ENCODE assay signal across 5 cellular contexts in genomic region chr5:70041411-70041810, GRCh38. TPM values are rescaled to one million over a fixed set of nuclear protein-coding genes. Genes with fewer than 3 reads are reported as not detected.
DNase-seq lines count a peak whose midpoint lies in the region; ATAC-seq, FAIRE-seq and TF ChIP-seq lines count a peak whose summit lies in the region.
"Not testable (repeated sequence)": the region's sequence is repeated elsewhere in the genome, so short reads cannot be mapped to it uniquely, and the experiment has no call there.

No MANE protein-coding gene starts in this region.

- FAIRE-seq in A549 (lab: Jason Lieb, UNC); K562 (lab: Jason Lieb, UNC); HepG2 (lab: Jason Lieb, UNC): not testable (repeated sequence)

- intact Hi-C loops in HCT116 (cut with micrococcal nuclease); K562 (cut with micrococcal nuclease); HepG2 (cut with micrococcal nuclease; ENCODE audit: unreplicated experiment): not testable (repeated sequence)

- not testable (repeated sequence) for H3K36me3 ChIP-seq in HCT116 (ENCODE audit: control insufficient read depth in 1 of 2, insufficient read depth in 2 of 2, low read length in 2 of 2); K562 (ENCODE audit: control insufficient read depth, insufficient read depth, low read length); HepG2 (replicated peaks in 1 of 2; ENCODE audit: control insufficient read depth in 1 of 2, insufficient read depth in 2 of 2, low read length in 2 of 2)

- not testable (repeated sequence) for TF ChIP-seq CTCF in A549 (IDR thresholded peaks at IDR 0.05); HCT116 (IDR thresholded peaks at IDR 0.05 in 2 of 3, conservative IDR thresholded peaks at IDR 0.05 in 1 of 3; ENCODE audit: borderline replicate concordance in 1 of 3, insufficient read depth in 1 of 3, low read depth in 2 of 3, low read length in 2 of 3); K562 (IDR thresholded peaks at IDR 0.05 in 2 of 3, conservative IDR thresholded peaks at IDR 0.05 in 1 of 3; ENCODE audit: insufficient read depth in 2 of 3, low read depth in 1 of 3, low read length in 3 of 3); HepG2 (CRISPR knock-in tag; IDR thresholded peaks at IDR 0.05)

- H3K9me2 ChIP-seq in HCT116 (ENCODE audit: insufficient read depth), result not testable (repeated sequence)

- not testable (repeated sequence) for BruUV-seq in HCT116 (replicated peaks; lab: Mats Ljungman, UMichigan); K562 (replicated peaks; lab: Mats Ljungman, UMichigan); HepG2 (replicated peaks; lab: Mats Ljungman, UMichigan)

- not testable (repeated sequence) for H2AFZ ChIP-seq in HCT116 (ENCODE audit: low read depth, low read length, poor library complexity, severe bottlenecking); K562 (ENCODE audit: low read depth, low read length); HepG2 (ENCODE audit: low read length)

- H4K20me1 ChIP-seq in HCT116 (ENCODE audit: insufficient read depth); K562 (replicated peaks; ENCODE audit: control insufficient read depth, insufficient read depth, low read length); HepG2 (ENCODE audit: insufficient read depth, low read length): not testable (repeated sequence)

- POLR2A ChIA-PET in A549 (lab: Yijun Ruan, JAX); HCT116 (lab: Charles Lee); K562 (lab: Yijun Ruan, JAX); HepG2 (lab: Yijun Ruan, JAX): not testable (repeated sequence)

- H3K4me1 ChIP-seq in A549; HCT116 (ENCODE audit: control insufficient read depth in 1 of 2, insufficient read depth in 2 of 2, low read length in 2 of 2); K562 (replicated peaks in 1 of 2; ENCODE audit: control insufficient read depth in 2 of 2, insufficient read depth in 2 of 2, low read length in 2 of 2); HepG2 (ENCODE audit: insufficient read depth, low read length): not testable (repeated sequence)

- not testable (repeated sequence) for TF ChIP-seq POLR2A in A549 (IDR thresholded peaks at IDR 0.05; ENCODE audit: low read length); HCT116 (IDR thresholded peaks at IDR 0.05; ENCODE audit: borderline replicate concordance, extremely low read depth, insufficient read depth, insufficient read length); K562 (conservative IDR thresholded peaks at IDR 0.05); HepG2 (IDR thresholded peaks at IDR 0.05; ENCODE audit: insufficient read depth in 1 of 2, low read depth in 2 of 2, low read length in 2 of 2)

- H3K4me2 ChIP-seq in A549; HCT116 (ENCODE audit: low read length); K562 (ENCODE audit: insufficient read depth, low read length); HepG2 (ENCODE audit: low read depth, low read length): not testable (repeated sequence)

- H3K9ac ChIP-seq in HCT116 (ENCODE audit: low read length); K562 (ENCODE audit: insufficient read depth in 1 of 2, low read depth in 2 of 2, low read length in 2 of 2); HepG2 (ENCODE audit: insufficient read depth, low read depth, low read length): not testable (repeated sequence)

- not testable (repeated sequence) for H3K27ac ChIP-seq in A549; HCT116 (ENCODE audit: low read depth, low read length); K562 (ENCODE audit: extremely low read depth, low read depth, low read length); HepG2 (ENCODE audit: extremely low read length, insufficient read depth, low read length)

- RAD21 ChIA-PET in HCT116 (lab: Charles Lee; ENCODE audit: low non-redundant PET in 1 of 2, low total read pairs in 2 of 2, uncharacterized antibody in 2 of 2, unreplicated experiment in 2 of 2), result not testable (repeated sequence)

- not testable (repeated sequence) for H3K9me3 ChIP-seq in A549; HCT116 (ENCODE audit: control insufficient read depth in 1 of 2, insufficient read depth in 1 of 2, low read depth in 1 of 2, low read length in 2 of 2); K562 (replicated peaks; ENCODE audit: control insufficient read depth, insufficient read depth, low read depth, low read length); HepG2 (ENCODE audit: low read length)

- H3K27me3 ChIP-seq in HCT116 (ENCODE audit: insufficient read depth, low read length); K562 (ENCODE audit: control insufficient read depth in 2 of 2, insufficient read depth in 2 of 2, low read length in 2 of 2); HepG2 (ENCODE audit: control insufficient read depth in 1 of 2, insufficient read depth in 2 of 2, low read length in 2 of 2): not testable (repeated sequence)

- ATAC-seq in A549, result peak; percentile 89 to 95; a peak in 5 of 6 replicates
- ATAC-seq in HCT116, result peak; percentile 70; the same call in 1 of the 2 replicates
- peak; percentile 43; the same call in 1 of the 3 replicates for ATAC-seq in SK-N-SH treated with all-trans-retinoic acid at 6 μM for 48 hours
- peak; percentile 61 for ATAC-seq in K562
- ATAC-seq in HepG2, result 0 out of 3 replicates have a peak, but pooled peaks have one; percentile 32

- TF ChIP-seq EP300 in A549 (IDR thresholded peaks at IDR 0.05); K562 (IDR thresholded peaks at IDR 0.05; ENCODE audit: low read length); HepG2 (IDR thresholded peaks at IDR 0.05; ENCODE audit: low read depth in 2 of 2, low read length in 2 of 2); HepG2 (CRISPR knock-in tag; IDR thresholded peaks at IDR 0.05; ENCODE audit: borderline replicate concordance): not testable (repeated sequence)

- H3K9me1 ChIP-seq in K562 (ENCODE audit: control insufficient read depth, insufficient read depth, low read length), result not testable (repeated sequence)

- not testable (repeated sequence) for H3K4me3 ChIP-seq in A549; HCT116 (replicated peaks in 1 of 2; ENCODE audit: low read depth in 1 of 2, low read length in 2 of 2); K562; HepG2 (replicated peaks in 1 of 3; ENCODE audit: insufficient read depth in 1 of 3, low read depth in 2 of 3, low read length in 3 of 3)

- H3K79me2 ChIP-seq in HCT116 (ENCODE audit: insufficient read depth, low read length); K562 (ENCODE audit: control insufficient read depth, insufficient read depth, low read length); HepG2 (ENCODE audit: insufficient read depth, low read length): not testable (repeated sequence)

- not testable (repeated sequence) for DNase-seq in A549 (ENCODE audit: low read depth in 1 of 2, low spot score in 1 of 2); HCT116 (ENCODE audit: low read depth, low spot score); K562 (ENCODE audit: extremely low read depth in 1 of 4, low spot score in 3 of 4); HepG2 (ENCODE audit: low spot score)

- in situ Hi-C loops in K562 (cut with MboI); HepG2 (cut with HindIII; ENCODE audit: extremely low pct_ligation_motif_present, low pct_unique_long_range_greater_than_20kb): not testable (repeated sequence)

- CTCF ChIA-PET in A549 (lab: Yijun Ruan, JAX); HCT116 (lab: Charles Lee); K562 (lab: Yijun Ruan, JAX; ENCODE audit: low intra/inter-chr PET ratio); HepG2 (lab: Yijun Ruan, JAX; ENCODE audit: low intra/inter-chr PET ratio, low total read pairs): not testable (repeated sequence)

- not testable (repeated sequence) for TF ChIP-seq RAD21 in A549 (conservative IDR thresholded peaks at IDR 0.05 in 1 of 2, IDR thresholded peaks at IDR 0.05 in 1 of 2); HCT116 (IDR thresholded peaks at IDR 0.05; ENCODE audit: low read depth); K562 (CRISPR knock-in tag; conservative IDR thresholded peaks at IDR 0.05 in 1 of 2, IDR thresholded peaks at IDR 0.05 in 1 of 2); HepG2 (CRISPR knock-in tag; IDR thresholded peaks at IDR 0.05)

RNA-seq across cellular contexts. Expression of gene SMN2, which starts 8.1 kb away (rescaled TPM):
- polyA plus RNA-seq in A549 (2011; rRNA removed) (78.0 and 82.5 TPM in 2 replicates), A549 (2017; fragmentation: RNase III; extraction: RNeasy Plus Mini Kit Qiagen cat#74134 plus additional on column Dnase treatment) (36.7 to 38.4 TPM (median 37.5 TPM) in 3 replicates), K562 (2011; rRNA removed) (43.5 and 68.5 TPM in 2 replicates), K562 (2014; fragmentation: Illumina TruSeq; extraction: Trizol) (78.9 and 136 TPM in 2 replicates), K562 (2014; fragmentation: Nextera tagmentation; extraction: Ambion mirVana) (10 to 100 TPM; 31.5 to 55.2 TPM), K562 (2014; rRNA removed) (37.6 and 40.5 TPM in 2 replicates), HepG2 (2011; rRNA removed) (42.7 and 53.8 TPM in 2 replicates)
- polyA plus RNA-seq in A549 (2012; cell fraction: cytosol; rRNA removed), result 32.6 and 38.9 TPM in 2 replicates
- polyA plus RNA-seq in A549 (2012; cell fraction: nucleus; rRNA removed), result 18.2 and 39.2 TPM in 2 replicates
- polyA minus RNA-seq in A549 (2011; rRNA and poly(A)+ RNA removed), result 45.2 and 49.3 TPM in 2 replicates
- total RNA-seq in HCT116 (2021; ENCODE audit: unreplicated experiment) (132 TPM), K562 (2014; rRNA removed) (36.4 and 41.2 TPM in 2 replicates), K562 (2014; rRNA removed; fragmentation: Illumina TruSeq; extraction: Trizol) (46.3 and 49.0 TPM in 2 replicates), K562 (2015; rRNA removed; fragmentation: Illumina TruSeq; extraction: Trizol) (53.3 and 59.5 TPM in 2 replicates), K562 (2021) (77.9 and 81.8 TPM in 2 replicates), HepG2 (2016; rRNA removed; fragmentation: Illumina TruSeq; extraction: Trizol) (80.4 and 91.9 TPM in 2 replicates)
- polyA plus RNA-seq in HCT116 (2012), result 37.1 and 63.6 TPM in 2 replicates
- total RNA-seq in K562 (2011; cell fraction: chromatin; rRNA removed; ENCODE audit: low replicate concordance), result 58.7 and 123 TPM in 2 replicates
- 23.3 and 25.8 TPM in 2 replicates for total RNA-seq in K562 (2011; cell fraction: nucleolus; rRNA removed)
- 52.4 and 76.7 TPM in 2 replicates for total RNA-seq in K562 (2011; cell fraction: nucleoplasm; rRNA removed)
- polyA plus RNA-seq in K562 (2011; cell fraction: cytosol; rRNA removed), result 26.0 and 34.4 TPM in 2 replicates
- polyA plus RNA-seq in K562 (2011; cell fraction: nucleus; rRNA removed), result 51.4 and 51.7 TPM in 2 replicates
- polyA plus RNA-seq in K562 (2012), result 37.3 and 48.1 TPM in 2 replicates
- 28.5 and 30.2 TPM in 2 replicates for polyA minus RNA-seq in K562 (2011; rRNA and poly(A)+ RNA removed)
- 2.3 and 15.9 TPM in 2 replicates for polyA minus RNA-seq in K562 (2011; cell fraction: cytosol; rRNA and poly(A)+ RNA removed)
- 20.0 and 21.4 TPM in 2 replicates for polyA minus RNA-seq in K562 (2011; cell fraction: nucleus; rRNA and poly(A)+ RNA removed)
- total RNA-seq in HepG2 (2016; cell fraction: cytosol; rRNA removed; fragmentation: Illumina TruSeq; extraction: Trizol; ENCODE audit: low read depth), result 21.1 and 23.2 TPM in 2 replicates
- 90.2 and 98.4 TPM in 2 replicates for total RNA-seq in HepG2 (2016; cell fraction: insoluble cytoplasmic fraction; rRNA removed; fragmentation: Illumina TruSeq; extraction: Trizol)
- 28.5 and 39.8 TPM in 2 replicates for total RNA-seq in HepG2 (2016; cell fraction: membrane; rRNA removed; fragmentation: Illumina TruSeq; extraction: Trizol)
- 43.2 and 48.0 TPM in 2 replicates for total RNA-seq in HepG2 (2016; cell fraction: nucleus; rRNA removed; fragmentation: Illumina TruSeq; extraction: Trizol)
- polyA plus RNA-seq in HepG2 (2011; cell fraction: cytosol; rRNA removed), result 24.6 and 41.6 TPM in 2 replicates
- 23.5 and 53.8 TPM in 2 replicates for polyA plus RNA-seq in HepG2 (2011; cell fraction: nucleus; rRNA removed)
- polyA plus RNA-seq in HepG2 (2012), result 41.3 and 45.6 TPM in 2 replicates
- polyA plus RNA-seq in HepG2 (2016; cell fraction: cytosol; fragmentation: Illumina TruSeq; extraction: Trizol; ENCODE audit: low read depth), result 6.9 and 11.8 TPM in 2 replicates
- polyA plus RNA-seq in HepG2 (2016; cell fraction: insoluble cytoplasmic fraction; fragmentation: Illumina TruSeq; extraction: Trizol; ENCODE audit: low read depth), result 121 and 123 TPM in 2 replicates
- polyA plus RNA-seq in HepG2 (2016; cell fraction: membrane; fragmentation: Illumina TruSeq; extraction: Trizol; ENCODE audit: low read depth), result 12.6 and 20.7 TPM in 2 replicates
- 67.3 and 77.4 TPM in 2 replicates for polyA plus RNA-seq in HepG2 (2016; cell fraction: nucleus; fragmentation: Illumina TruSeq; extraction: Trizol; ENCODE audit: insufficient read depth, low read depth)
- polyA minus RNA-seq in HepG2 (2011; rRNA and poly(A)+ RNA removed; ENCODE audit: low replicate concordance), result 81.2 and 126 TPM in 2 replicates
- 22.9 and 23.7 TPM in 2 replicates for polyA minus RNA-seq in HepG2 (2011; cell fraction: cytosol; rRNA and poly(A)+ RNA removed)
- 72.4 and 79.4 TPM in 2 replicates for polyA minus RNA-seq in HepG2 (2011; cell fraction: nucleus; rRNA and poly(A)+ RNA removed)

RNA-seq across cellular contexts. Expression of gene SERF1B, which starts 16.4 kb away (rescaled TPM):
- polyA plus RNA-seq in A549 (2011; rRNA removed) (52.3 and 75.0 TPM in 2 replicates), A549 (2017; fragmentation: RNase III; extraction: RNeasy Plus Mini Kit Qiagen cat#74134 plus additional on column Dnase treatment) (73.4 to 76.1 TPM (median 75.4 TPM) in 3 replicates), K562 (2011; rRNA removed) (14.3 and 26.8 TPM in 2 replicates), K562 (2014; fragmentation: Illumina TruSeq; extraction: Trizol) (23.1 and 27.8 TPM in 2 replicates), K562 (2014; fragmentation: Nextera tagmentation; extraction: Ambion mirVana) (10 to 100 TPM; 29.0 to 37.9 TPM), K562 (2014; rRNA removed) (32.5 and 42.4 TPM in 2 replicates), HepG2 (2011; rRNA removed) (21.2 and 25.1 TPM in 2 replicates)
- polyA plus RNA-seq in A549 (2012; cell fraction: cytosol; rRNA removed), result 37.1 and 47.4 TPM in 2 replicates
- polyA plus RNA-seq in A549 (2012; cell fraction: nucleus; rRNA removed), result 11.4 and 19.6 TPM in 2 replicates
- polyA minus RNA-seq in A549 (2011; rRNA and poly(A)+ RNA removed), result 7.1 and 9.9 TPM in 2 replicates
- total RNA-seq in HCT116 (2021; ENCODE audit: unreplicated experiment) (26.4 TPM), K562 (2014; rRNA removed) (31.6 and 34.6 TPM in 2 replicates), K562 (2014; rRNA removed; fragmentation: Illumina TruSeq; extraction: Trizol) (20.2 and 29.4 TPM in 2 replicates), K562 (2015; rRNA removed; fragmentation: Illumina TruSeq; extraction: Trizol) (24.1 and 27.3 TPM in 2 replicates), K562 (2021) (16.1 and 19.6 TPM in 2 replicates), HepG2 (2016; rRNA removed; fragmentation: Illumina TruSeq; extraction: Trizol) (47.3 and 53.5 TPM in 2 replicates)
- polyA plus RNA-seq in HCT116 (2012), result 14.4 and 27.5 TPM in 2 replicates
- total RNA-seq in K562 (2011; cell fraction: chromatin; rRNA removed; ENCODE audit: low replicate concordance), result 14.3 and 17.5 TPM in 2 replicates
- total RNA-seq in K562 (2011; cell fraction: nucleolus; rRNA removed), result 7.6 and 9.5 TPM in 2 replicates
- total RNA-seq in K562 (2011; cell fraction: nucleoplasm; rRNA removed), result 13.6 and 16.6 TPM in 2 replicates
- 6.6 and 9.7 TPM in 2 replicates for polyA plus RNA-seq in K562 (2011; cell fraction: cytosol; rRNA removed)
- polyA plus RNA-seq in K562 (2011; cell fraction: nucleus; rRNA removed), result 11.5 and 13.8 TPM in 2 replicates
- polyA plus RNA-seq in K562 (2012), result 17.9 and 27.6 TPM in 2 replicates
- 5.9 and 7.3 TPM in 2 replicates for polyA minus RNA-seq in K562 (2011; rRNA and poly(A)+ RNA removed)
- 3.9 and 8.0 TPM in 2 replicates for polyA minus RNA-seq in K562 (2011; cell fraction: cytosol; rRNA and poly(A)+ RNA removed)
- polyA minus RNA-seq in K562 (2011; cell fraction: nucleus; rRNA and poly(A)+ RNA removed), result 3.9 and 5.6 TPM in 2 replicates
- total RNA-seq in HepG2 (2016; cell fraction: cytosol; rRNA removed; fragmentation: Illumina TruSeq; extraction: Trizol; ENCODE audit: low read depth), result 85.0 and 123 TPM in 2 replicates
- total RNA-seq in HepG2 (2016; cell fraction: insoluble cytoplasmic fraction; rRNA removed; fragmentation: Illumina TruSeq; extraction: Trizol), result 49.3 and 50.2 TPM in 2 replicates
- total RNA-seq in HepG2 (2016; cell fraction: membrane; rRNA removed; fragmentation: Illumina TruSeq; extraction: Trizol), result 86.4 and 99.3 TPM in 2 replicates
- total RNA-seq in HepG2 (2016; cell fraction: nucleus; rRNA removed; fragmentation: Illumina TruSeq; extraction: Trizol), result 17.7 and 19.8 TPM in 2 replicates
- 17.1 and 25.6 TPM in 2 replicates for polyA plus RNA-seq in HepG2 (2011; cell fraction: cytosol; rRNA removed)
- polyA plus RNA-seq in HepG2 (2011; cell fraction: nucleus; rRNA removed), result 8.3 and 9.8 TPM in 2 replicates
- polyA plus RNA-seq in HepG2 (2012), result 23.9 and 40.7 TPM in 2 replicates
- 124 and 190 TPM in 2 replicates for polyA plus RNA-seq in HepG2 (2016; cell fraction: cytosol; fragmentation: Illumina TruSeq; extraction: Trizol; ENCODE audit: low read depth)
- 57.0 and 61.3 TPM in 2 replicates for polyA plus RNA-seq in HepG2 (2016; cell fraction: insoluble cytoplasmic fraction; fragmentation: Illumina TruSeq; extraction: Trizol; ENCODE audit: low read depth)
- polyA plus RNA-seq in HepG2 (2016; cell fraction: membrane; fragmentation: Illumina TruSeq; extraction: Trizol; ENCODE audit: low read depth), result 82.2 and 116 TPM in 2 replicates
- 46.3 and 50.0 TPM in 2 replicates for polyA plus RNA-seq in HepG2 (2016; cell fraction: nucleus; fragmentation: Illumina TruSeq; extraction: Trizol; ENCODE audit: insufficient read depth, low read depth)
- polyA minus RNA-seq in HepG2 (2011; rRNA and poly(A)+ RNA removed; ENCODE audit: low replicate concordance), result 8.1 and 9.2 TPM in 2 replicates
- 6.5 and 7.6 TPM in 2 replicates for polyA minus RNA-seq in HepG2 (2011; cell fraction: cytosol; rRNA and poly(A)+ RNA removed)
- polyA minus RNA-seq in HepG2 (2011; cell fraction: nucleus; rRNA and poly(A)+ RNA removed), result 10.4 and 11.2 TPM in 2 replicates

Comparison
In these comparisons a context has a peak if more than half of its experiments do, and no peak if none do; other contexts are left out.
1. ATAC-seq: peak in every context shown above with its lines; median percentile 92 in A549; 70 in HCT116; 61 in K562; 43 in SK-N-SH treated with all-trans-retinoic acid at 6 μM for 48 hours; 32 in HepG2.